ENCODE assay signal across 1 cellular context in the genomic region with DNA sequence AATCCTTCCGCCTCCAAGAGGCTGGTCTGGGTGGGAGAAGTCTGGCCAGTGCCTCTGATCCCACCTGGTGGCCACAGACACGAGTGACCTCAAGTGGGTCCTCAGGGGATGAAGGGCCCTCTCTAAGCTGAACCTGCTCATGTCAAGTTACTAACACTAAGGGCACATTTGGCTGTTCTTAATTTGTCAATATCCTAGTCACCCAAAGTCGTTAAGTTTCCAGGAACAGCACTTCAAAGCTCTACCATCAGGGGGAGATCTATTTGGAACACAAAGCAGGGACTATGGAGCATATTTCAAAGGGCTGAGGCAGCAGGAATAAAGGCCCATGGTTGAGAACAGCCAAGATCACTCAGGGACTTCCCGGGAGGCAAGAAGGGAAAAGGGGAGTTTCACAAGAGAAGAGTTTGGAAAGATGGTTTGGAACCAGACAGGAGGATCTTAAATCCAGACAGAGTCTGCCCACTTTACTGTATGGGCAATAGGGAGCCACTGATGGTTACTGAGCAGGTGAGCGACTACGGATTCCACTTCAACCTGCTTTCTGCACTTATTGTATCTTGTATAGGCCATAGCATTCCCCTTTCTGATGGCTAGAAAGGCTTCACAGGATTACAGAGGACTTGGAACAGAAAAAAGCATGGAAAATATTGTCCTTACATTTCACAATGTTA.
TF ChIP-seq lines count a peak whose summit lies in the region.

No MANE protein-coding gene starts in this region.

TF ChIP-seq in HepG2, 621 proteins besides CTCF, POLR2A, EP300 and RAD21:
- 0 out of 2 replicates have a peak, but pooled peaks have one; percentile 13 for TF ChIP-seq ZNF605 (CRISPR knock-in tag; IDR thresholded peaks at IDR 0.05)
- no peak for TF ChIP-seq MEIS1 (CRISPR knock-in tag; IDR thresholded peaks at IDR 0.05; ENCODE audit: borderline replicate concordance)
- 0 out of 2 replicates have a peak, but pooled peaks have one; percentile 24 for TF ChIP-seq MAFF (IDR thresholded peaks at IDR 0.05; ENCODE audit: low read depth, low read length)
- TF ChIP-seq, protein P1, sequence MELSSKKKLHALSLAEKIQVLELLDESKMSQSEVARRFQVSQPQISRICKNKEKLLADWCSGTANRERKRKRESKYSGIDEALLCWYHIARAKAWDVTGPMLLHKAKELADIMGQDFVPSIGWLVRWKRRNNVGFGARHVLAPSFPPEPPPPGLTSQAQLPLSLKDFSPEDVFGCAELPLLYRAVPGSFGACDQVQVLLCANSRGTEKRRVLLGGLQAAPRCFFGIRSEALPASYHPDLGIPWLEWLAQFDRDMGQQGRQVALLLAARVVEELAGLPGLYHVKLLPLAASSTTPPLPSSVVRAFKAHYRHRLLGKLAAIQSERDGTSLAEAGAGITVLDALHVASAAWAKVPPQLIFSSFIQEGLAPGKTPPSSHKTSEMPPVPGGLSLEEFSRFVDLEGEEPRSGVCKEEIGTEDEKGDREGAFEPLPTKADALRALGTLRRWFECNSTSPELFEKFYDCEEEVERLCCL (CRISPR knock-in tag; IDR thresholded peaks at IDR 0.05; ENCODE audit: borderline replicate concordance) = no peak
- peak; percentile 14; the same call in 1 of the 2 replicates for TF ChIP-seq STAG1 (CRISPR knock-in tag; IDR thresholded peaks at IDR 0.05)
TF ChIP-seq in HepG2: peak in this region for 3.
